Comparison of ENCODE assay signal across 8 cellular contexts in the genomic region with DNA sequence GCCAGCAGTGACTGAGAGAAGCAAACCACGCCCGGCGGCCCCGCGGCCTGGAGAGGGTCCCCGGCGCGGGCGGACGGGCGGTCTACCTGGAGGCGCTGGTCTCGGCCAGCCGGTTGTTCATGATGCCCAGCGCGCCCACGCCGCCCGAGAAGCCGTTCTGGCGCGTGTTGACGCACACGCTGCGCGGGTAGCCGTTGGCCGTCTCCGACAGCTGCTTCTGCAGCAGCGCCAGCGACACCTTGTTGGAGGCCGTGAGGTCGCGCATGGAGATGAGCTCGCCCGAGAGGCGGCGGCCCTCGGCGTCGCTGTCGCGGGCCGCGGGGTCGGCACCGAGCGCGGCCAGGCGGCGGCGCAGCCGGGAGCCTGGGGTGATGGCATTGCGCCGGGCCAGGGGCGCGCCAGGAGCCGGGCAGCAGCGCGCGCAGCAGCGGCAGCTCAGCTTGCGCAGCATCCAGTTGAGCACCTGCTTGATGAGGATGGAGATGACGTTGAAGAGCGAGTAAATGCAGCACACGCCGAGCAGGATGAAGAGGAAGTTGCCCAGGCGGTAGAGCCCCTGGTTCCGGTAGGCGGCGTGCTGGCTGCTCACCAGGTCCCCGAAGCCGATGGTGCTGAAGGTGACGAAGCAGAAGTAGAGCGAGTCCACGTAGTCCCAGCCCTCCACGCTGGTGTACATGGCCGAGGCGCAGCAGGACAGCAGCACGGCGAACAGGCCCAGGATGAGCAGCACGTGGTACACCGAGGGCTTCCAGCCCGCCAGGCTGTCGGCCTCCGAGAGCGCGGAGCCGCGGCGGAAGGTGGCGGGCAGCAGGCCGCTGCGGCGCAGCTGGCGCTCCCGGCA. TPM values are rescaled to one million over a fixed set of nuclear protein-coding genes. Genes with fewer than 3 reads are reported as not detected.
DNase-seq lines count a peak whose midpoint lies in the region; ATAC-seq and TF ChIP-seq lines count a peak whose summit lies in the region.

No MANE protein-coding gene starts in this region.

- no peak for TF ChIP-seq EP300 in gastroesophageal sphincter (IDR thresholded peaks at IDR 0.05)

- peaks cover 51% of the 10 kb centered on the region for H3K27me3 ChIP-seq in gastroesophageal sphincter

- H3K9me3 ChIP-seq in gastroesophageal sphincter: no peaks in the 10 kb centered on the region

- H3K36me3 ChIP-seq in gastroesophageal sphincter: no peaks in the 10 kb centered on the region

- TF ChIP-seq CTCF in gastroesophageal sphincter (IDR thresholded peaks at IDR 0.05): peak in 2 of 4 experiments; percentile 14 to 23

- peak overlapping the region; percentile 50 for H3K4me3 ChIP-seq in Jurkat, Clone E6-1 (ENCODE audit: low read length)
- peak overlapping the region; percentile 10 to 53 for H3K4me3 ChIP-seq in gastroesophageal sphincter

- TF ChIP-seq POLR2A in Raji (IDR thresholded peaks at IDR 0.05; ENCODE audit: insufficient read depth, low read depth, low read length) (peak; percentile 83), gastroesophageal sphincter (IDR thresholded peaks at IDR 0.05) (no peak)

- peak; percentile 84 for ATAC-seq in GM21447 (IDR thresholded peaks at IDR 0.05; ENCODE audit: unreplicated experiment)
- peak; percentile 48 for ATAC-seq in gastroesophageal sphincter

- peaks cover 0 to 17% (median 5%) of the 10 kb centered on the region in 3 donors for H3K4me1 ChIP-seq in gastroesophageal sphincter

- H3K27ac ChIP-seq in gastroesophageal sphincter: no peak overlapping the region

- DNase-seq in DMS153 (lab: John Stamatoyannopoulos, UW) (peak; percentile 89), activated gamma-delta T cell (lab: John Stamatoyannopoulos, UW) (peak; percentile 35), retina (peak; percentile 91), GOT3 (lab: John Stamatoyannopoulos, UW) (no peak)
- peak; percentile 67 for DNase-seq in Jurkat, Clone E6-1 (ENCODE audit: low read depth, low spot score)

- WGBS in gastroesophageal sphincter (ENCODE audit: low coverage in 1 of 2), 2 donors: no CpG with 5 or more reads among the region's 97 CpGs

RNA-seq across cellular contexts. Expression of gene KCNK12, which starts 49.7 kb away (rescaled TPM):
- polyA plus RNA-seq in Jurkat, Clone E6-1 (2012; ENCODE audit: insufficient read depth, insufficient read length): 0.14 TPM
- not detected for total RNA-seq in gastroesophageal sphincter
